ENCODE assay signal across 7 cellular contexts in genomic region chr2:119826370-119826961, GRCh38.
A peak's percentile ranks its signal among the peaks of the same experiment; 100 is the strongest.
DNase-seq lines count a peak whose midpoint lies in the region; ATAC-seq and TF ChIP-seq lines count a peak whose summit lies in the region.

No MANE protein-coding gene starts in this region.

- H3K36me3 ChIP-seq in MM.1S (replicated peaks; ENCODE audit: insufficient read depth, low read length) (no peaks in the 10 kb centered on the region), left ventricle myocardium inferior (peaks cover 11% of the 10 kb centered on the region)

- TF ChIP-seq CTCF in MM.1S (IDR thresholded peaks at IDR 0.05; ENCODE audit: low read length): peak; percentile 76
- peak; percentile 67 for TF ChIP-seq CTCF in left ventricle myocardium inferior (IDR thresholded peaks at IDR 0.05; ENCODE audit: borderline replicate concordance)

- no peak overlapping the region for H3K4me2 ChIP-seq in MM.1S (ENCODE audit: low read depth, low read length)

- H2AFZ ChIP-seq in MM.1S (ENCODE audit: low read length): no peak overlapping the region

- H4K20me1 ChIP-seq in MM.1S (ENCODE audit: insufficient read depth, low read length): peaks cover 3% of the 10 kb centered on the region; the same call in 1 of the 2 replicates

- intact Hi-C loops in left ventricle myocardium inferior (cut with micrococcal nuclease): no loop called here

- DNase-seq in DMS53 (lab: John Stamatoyannopoulos, UW): peak; percentile 66
- peak; percentile 57 for DNase-seq in MM.1S
- peak; percentile 43 for DNase-seq in activated T-cell treated with anti-CD3 and anti-CD28 coated beads, Interleukin-2, amount 50 U/mL, for 1 hour
- no peak for DNase-seq in left ventricle myocardium inferior
- DNase-seq in stimulated activated CD4-positive, alpha-beta T cell treated with anti-CD3 and anti-CD28 coated beads, Interleukin-1b, Interleukin-23, amount 100 ng/mL, for 48 hours: peak; percentile 12

- H3K27ac ChIP-seq in MM.1S (ENCODE audit: low read length) (no peak overlapping the region), left ventricle myocardium inferior (replicated peaks) (no peak overlapping the region)

- ATAC-seq in GM19351 (IDR thresholded peaks at IDR 0.05; ENCODE audit: unreplicated experiment): peak; percentile 78
- no peak for ATAC-seq in HG03135 (IDR thresholded peaks at IDR 0.05; ENCODE audit: unreplicated experiment)

- H3K4me1 ChIP-seq in MM.1S (ENCODE audit: low read length) (no peaks in the 10 kb centered on the region), left ventricle myocardium inferior (peaks cover 18% of the 10 kb centered on the region)

- H3K4me3 ChIP-seq in MM.1S (ENCODE audit: low read length): no peak overlapping the region
- no peak overlapping the region for H3K4me3 ChIP-seq in left ventricle myocardium inferior

- no peak overlapping the region for H3K9ac ChIP-seq in MM.1S (ENCODE audit: low read length)

- H3K27me3 ChIP-seq in MM.1S (replicated peaks; ENCODE audit: insufficient read depth, low read length) (no peaks in the 10 kb centered on the region), left ventricle myocardium inferior (ENCODE audit: low read depth) (no peaks in the 10 kb centered on the region)

- no peaks in the 10 kb centered on the region for H3K9me3 ChIP-seq in MM.1S (replicated peaks; ENCODE audit: insufficient read depth, low read length)
- H3K9me3 ChIP-seq in left ventricle myocardium inferior (replicated peaks): peaks cover 15% of the 10 kb centered on the region

- H3F3A ChIP-seq in MM.1S (ENCODE audit: insufficient read depth, low read length): no peaks in the 10 kb centered on the region

- H3K79me2 ChIP-seq in MM.1S (ENCODE audit: low read length): peaks cover 48% of the 10 kb centered on the region

- no peaks in the 10 kb centered on the region for H3K9me2 ChIP-seq in MM.1S (replicated peaks; ENCODE audit: insufficient read depth, low read length)
